ENCODE assay signal across 1 cellular context in genomic region chr15:90201150-90201943, GRCh38.
A peak's percentile ranks its signal among the peaks of the same experiment; 100 is the strongest.
TF ChIP-seq lines count a peak whose summit lies in the region.

Gene SEMA4B (plus strand): TSS chr15:90201330. CDS start chr15:90201579, 249 bp downstream.

TF ChIP-seq in HepG2, 621 proteins besides CTCF, POLR2A, EP300 and RAD21 (continued from another document and continues in another):
- TF ChIP-seq ZNF781 (CRISPR knock-in tag; IDR thresholded peaks at IDR 0.05; ENCODE audit: borderline replicate concordance, not compliant biosample characterization): no peak
- no peak; the same call in 1 of the 2 replicates for TF ChIP-seq POGK (CRISPR knock-in tag; conservative IDR thresholded peaks at IDR 0.05)
- TF ChIP-seq ZNF18 (CRISPR knock-in tag; IDR thresholded peaks at IDR 0.05; ENCODE audit: insufficient replicate concordance): no peak
- TF ChIP-seq ZBTB40 (IDR thresholded peaks at IDR 0.05): no peak
- peak; percentile 61 for TF ChIP-seq ZBTB40 (CRISPR knock-in tag; IDR thresholded peaks at IDR 0.05)
- no peak for TF ChIP-seq ZNF468 (CRISPR knock-in tag; IDR thresholded peaks at IDR 0.05)
- 0 out of 2 replicates have a peak, but pooled peaks have one; percentile 10 for TF ChIP-seq BCL6 (CRISPR knock-in tag; IDR thresholded peaks at IDR 0.05)
- TF ChIP-seq KMT2A (CRISPR knock-in tag; IDR thresholded peaks at IDR 0.05): peak; percentile 31
- no peak for TF ChIP-seq ZBTB49 (CRISPR knock-in tag; IDR thresholded peaks at IDR 0.05; ENCODE audit: borderline replicate concordance)
- peak; percentile 4; the same call in 1 of the 2 replicates for TF ChIP-seq SP4 (CRISPR knock-in tag; IDR thresholded peaks at IDR 0.05)
- no peak for TF ChIP-seq TFDP2 (CRISPR knock-in tag; IDR thresholded peaks at IDR 0.05)
- no peak; the same call in 1 of the 2 replicates for TF ChIP-seq ZFP91 (CRISPR knock-in tag; IDR thresholded peaks at IDR 0.05; ENCODE audit: borderline replicate concordance)
- TF ChIP-seq TBL1XR1 (IDR thresholded peaks at IDR 0.05; ENCODE audit: borderline replicate concordance, low read length, partially characterized antibody): no peak
- peak; percentile 42 for TF ChIP-seq ARNT2 (CRISPR knock-in tag; IDR thresholded peaks at IDR 0.05; ENCODE audit: low read depth)
- TF ChIP-seq HNRNPL (IDR thresholded peaks at IDR 0.05; ENCODE audit: low read depth, low read length): 0 out of 2 replicates have a peak, but pooled peaks have one; percentile 40
- no peak for TF ChIP-seq ZNF280B (CRISPR knock-in tag; IDR thresholded peaks at IDR 0.05; ENCODE audit: borderline replicate concordance)
- peak; percentile 37; the same call in 1 of the 2 replicates for TF ChIP-seq GFI1 (CRISPR knock-in tag; IDR thresholded peaks at IDR 0.05; ENCODE audit: borderline replicate concordance)
- TF ChIP-seq FLYWCH1 (CRISPR knock-in tag; IDR thresholded peaks at IDR 0.05): no peak
- no peak for TF ChIP-seq PPARG (CRISPR knock-in tag; conservative IDR thresholded peaks at IDR 0.05)
- peak; percentile 47; the same call in 1 of the 2 replicates for TF ChIP-seq ZSCAN31 (CRISPR knock-in tag; IDR thresholded peaks at IDR 0.05; ENCODE audit: low read depth)
- no peak for TF ChIP-seq ZNF121 (CRISPR knock-in tag; IDR thresholded peaks at IDR 0.05)
- no peak for TF ChIP-seq ZFP62 (CRISPR knock-in tag; IDR thresholded peaks at IDR 0.05)
- TF ChIP-seq MBNL3 (CRISPR knock-in tag; conservative IDR thresholded peaks at IDR 0.05): no peak
- no peak for TF ChIP-seq ZNF414 (CRISPR knock-in tag; IDR thresholded peaks at IDR 0.05)
- TF ChIP-seq ZNF563 (CRISPR knock-in tag; IDR thresholded peaks at IDR 0.05): no peak; the same call in none of the 2 replicates
- no peak for TF ChIP-seq XRCC5 (optimal IDR thresholded peaks at IDR 0.05; ENCODE audit: low read length)
- TF ChIP-seq ZSCAN12 (CRISPR knock-in tag; IDR thresholded peaks at IDR 0.05): peak; percentile 55; the same call in 1 of the 2 replicates
- no peak for TF ChIP-seq KLF13 (CRISPR knock-in tag; IDR thresholded peaks at IDR 0.05)
- no peak for TF ChIP-seq THAP8 (CRISPR knock-in tag; IDR thresholded peaks at IDR 0.05; ENCODE audit: borderline replicate concordance)
- 0 out of 2 replicates have a peak, but pooled peaks have one; percentile 48 for TF ChIP-seq ZNF710 (CRISPR knock-in tag; IDR thresholded peaks at IDR 0.05; ENCODE audit: borderline replicate concordance)
- TF ChIP-seq ZNF337 (CRISPR knock-in tag; IDR thresholded peaks at IDR 0.05; ENCODE audit: borderline replicate concordance, low read depth): no peak
- TF ChIP-seq ZNF180 (CRISPR knock-in tag; IDR thresholded peaks at IDR 0.05; ENCODE audit: borderline replicate concordance, low read depth): no peak
